23 cellular contexts compared by ENCODE assay signal in genomic region chr20:35280523-35280922, GRCh38. TPM values are rescaled to one million over a fixed set of nuclear protein-coding genes. Genes with fewer than 3 reads are reported as not detected.
DNase-seq lines count a peak whose midpoint lies in the region; ATAC-seq and TF ChIP-seq lines count a peak whose summit lies in the region.
"Had no signal": no experiment of that assay in that cellular context is flagged by ENCODE, and none has a peak within 500 bp of the region (broad histone marks: within the 10 kb centered on the region; RNA-seq: fewer than 3 reads in every experiment).

No MANE protein-coding gene starts in this region.

- peaks cover 49% of the 10 kb centered on the region for H3K4me1 ChIP-seq in mammary epithelial cell (ENCODE audit: insufficient read depth, low read length)

- H3K27me3 ChIP-seq in mammary epithelial cell (ENCODE audit: insufficient read depth, low read length), result no peaks in the 10 kb centered on the region
- H3K27me3 ChIP-seq: hepatocyte had no signal

- H3K79me2 ChIP-seq in mammary epithelial cell (ENCODE audit: insufficient read depth, low read length), result peaks cover 73% of the 10 kb centered on the region

- no peak overlapping the region for H3K4me2 ChIP-seq in mammary epithelial cell (ENCODE audit: insufficient read depth, low read depth, low read length)
- H3K4me2 ChIP-seq: hepatocyte had no signal

- H3K4me1 Mint-ChIP-seq in MCF 10A (ENCODE audit: insufficient read depth, unreplicated experiment) (peaks cover 33% of the 10 kb centered on the region), type B pancreatic cell (ENCODE audit: unreplicated experiment) (peaks cover 11% of the 10 kb centered on the region)
- H3K4me1 Mint-ChIP-seq in naive thymus-derived CD8-positive, alpha-beta T cell, result peaks cover 26 to 55% (median 48%) of the 10 kb centered on the region in 4 donors

- CTCF ChIA-PET in mammary epithelial cell (lab: Charles Lee; ENCODE audit: low non-redundant PET) (no interaction called here), MCF 10A (lab: Yijun Ruan, JAX) (interaction anchor here (0.6 to 3.5 kb wide), 5 partner anchors 11 to 166 kb away, joined by 3 to 22 read pairs (median 7); partner anchors contain the start of gene GDF5)

- POLR2A ChIA-PET in MCF 10A (lab: Yijun Ruan, JAX), result interaction anchor here (0.6 to 7.3 kb wide), 6 partner anchors 9 to 456 kb away, joined by 3 to 92 read pairs (median 3); partner anchors contain the start of gene CEP250
- POLR2A ChIA-PET in naive thymus-derived CD8-positive, alpha-beta T cell (lab: Charles Lee), result no interaction called here

- no peak overlapping the region for H3K4me3 Mint-ChIP-seq in MCF 10A (ENCODE audit: unreplicated experiment)
- H3K4me3 Mint-ChIP-seq in naive thymus-derived CD8-positive, alpha-beta T cell, result peak overlapping the region in 1 of 10 donors; percentile 18
- no peak overlapping the region for H3K4me3 Mint-ChIP-seq in type B pancreatic cell
- H3K4me3 Mint-ChIP-seq: immature natural killer cell; T-helper 2 cell treated with Interferon-gamma antibody and Interleukin-4, amounts not matched to agents 5 μg/mL and 100 μg/mL, for 36 hours had no signal

- intact Hi-C loops in mammary epithelial cell (cut with micrococcal nuclease) (no loop called here), MCF 10A (cut with micrococcal nuclease) (no loop called here)

- H3K9ac ChIP-seq in mammary epithelial cell (ENCODE audit: insufficient read depth, low read length), result no peak overlapping the region

- ATAC-seq in naive thymus-derived CD8-positive, alpha-beta T cell, result no peak
- ATAC-seq in GM21576 (IDR thresholded peaks at IDR 0.05; ENCODE audit: unreplicated experiment), result no peak
- no peak for ATAC-seq in GM21619 (IDR thresholded peaks at IDR 0.05; ENCODE audit: unreplicated experiment)

- H3K9me3 Mint-ChIP-seq in MCF 10A (ENCODE audit: unreplicated experiment), result no peaks in the 10 kb centered on the region
- H3K9me3 Mint-ChIP-seq in naive thymus-derived CD8-positive, alpha-beta T cell, result no peaks in the 10 kb centered on the region
- H3K9me3 Mint-ChIP-seq in type B pancreatic cell, result no peaks in the 10 kb centered on the region
- H3K9me3 Mint-ChIP-seq: immature natural killer cell; T-helper 2 cell treated with Interferon-gamma antibody and Interleukin-4, amounts not matched to agents 5 μg/mL and 100 μg/mL, for 36 hours had no signal

- H3K27ac ChIP-seq in mammary epithelial cell (ENCODE audit: insufficient read depth, low read depth, low read length) (peak overlapping the region; percentile 1), VCaP (peak overlapping the region; percentile 89)
- H3K27ac ChIP-seq: hepatocyte, WERI-Rb-1 had no signal

- WGBS in mammary epithelial cell (ENCODE audit: low coverage, missing lambda C conversion rate), result 77% methylated on average over 6 of the region's 6 CpGs

- TF ChIP-seq CTCF in mammary epithelial cell (conservative IDR thresholded peaks at IDR 0.05 in 1 of 2, IDR thresholded peaks at IDR 0.05 in 1 of 2; ENCODE audit: extremely low read depth in 1 of 2, insufficient read depth in 1 of 2, low read depth in 1 of 2, low read length in 2 of 2) (no peak), MCF 10A (IDR thresholded peaks at IDR 0.05; ENCODE audit: unreplicated experiment) (no peak), VCaP (conservative IDR thresholded peaks at IDR 0.05) (no peak), type B pancreatic cell (conservative IDR thresholded peaks at IDR 0.05) (no peak)

- H3K36me3 ChIP-seq in mammary epithelial cell (ENCODE audit: insufficient read depth, low read length), result peaks cover 15% of the 10 kb centered on the region

- dilution Hi-C loops in mammary epithelial cell (cut with HindIII; ENCODE audit: low sequenced_read_pairs), result no loop called here

- no TSS peak for BruUV-seq in mammary epithelial cell (replicated peaks; lab: Mats Ljungman, UMichigan)
- no TSS peak for BruUV-seq in MCF 10A (replicated peaks; lab: Mats Ljungman, UMichigan)

- no peaks in the 10 kb centered on the region for H3K9me3 ChIP-seq in mammary epithelial cell (replicated peaks; ENCODE audit: insufficient read depth, low read length)

- H4K20me1 ChIP-seq in mammary epithelial cell (ENCODE audit: insufficient read depth, low read length), result no peaks in the 10 kb centered on the region

- H2AFZ ChIP-seq in mammary epithelial cell (ENCODE audit: low read depth, low read length), result no peak overlapping the region
- H2AFZ ChIP-seq: hepatocyte had no signal

- no peaks in the 10 kb centered on the region for H3K27me3 Mint-ChIP-seq in MCF 10A (ENCODE audit: insufficient read depth, unreplicated experiment)
- H3K27me3 Mint-ChIP-seq in naive thymus-derived CD8-positive, alpha-beta T cell, result no peaks in the 10 kb centered on the region
- no peaks in the 10 kb centered on the region for H3K27me3 Mint-ChIP-seq in type B pancreatic cell

- no peak overlapping the region for H3K4me3 ChIP-seq in mammary epithelial cell (replicated peaks in 1 of 3; ENCODE audit: insufficient read depth in 1 of 3, low read depth in 2 of 3, low read length in 3 of 3)
- H3K4me3 ChIP-seq: hepatocyte had no signal

- H3K27ac Mint-ChIP-seq in MCF 10A (ENCODE audit: low read depth, unreplicated experiment) (no peak overlapping the region), type B pancreatic cell (peak overlapping the region; percentile 97)
- H3K27ac Mint-ChIP-seq in naive thymus-derived CD8-positive, alpha-beta T cell, result peak overlapping the region in 7 of 10 donors; percentile 44 to 99 (median 67)

- in situ Hi-C loops in mammary epithelial cell (cut with MboI; ENCODE audit: low sequenced_read_pairs in 2 of 2), result no loop called here

- H3K36me3 Mint-ChIP-seq in MCF 10A (ENCODE audit: insufficient read depth, unreplicated experiment), result peaks cover 67% of the 10 kb centered on the region
- peaks cover 0 to 40% (median 10%) of the 10 kb centered on the region in 3 donors for H3K36me3 Mint-ChIP-seq in naive thymus-derived CD8-positive, alpha-beta T cell
- peaks cover 25% of the 10 kb centered on the region for H3K36me3 Mint-ChIP-seq in type B pancreatic cell

- no peak for DNase-seq in mammary epithelial cell
- no peak for DNase-seq in MCF 10A (ENCODE audit: unreplicated experiment)
- DNase-seq in naive thymus-derived CD8-positive, alpha-beta T cell, result no peak
- DNase-seq in type B pancreatic cell (ENCODE audit: extremely low spot score, unreplicated experiment), result no peak
- no peak for DNase-seq in stimulated activated CD4-positive, alpha-beta T cell treated with anti-CD3 and anti-CD28 coated beads, Interleukin-4, amount 100 ng/mL, for 1 hour
- DNase-seq: amygdala; C1 segment of cervical spinal cord; foreskin fibroblast; immature natural killer cell; MM.1S; NCI-H1417 treated with DMSO at 0.1 percent for 48 hours; NCI-H524; occipital lobe; retina; stimulated activated CD4-positive, alpha-beta T cell treated with anti-CD3 and anti-CD28 coated beads, Interleukin-12 subunit alpha, Interleukin-12 subunit beta, amount 100 ng/mL, for 4 hours; WERI-Rb-1 had no signal

RNA-seq across cellular contexts. Expression of gene MMP24OS, which starts 2.6 kb away (rescaled TPM):
- total RNA-seq in mammary epithelial cell, result 10 to 100 TPM; 30.8 to 94.6 TPM
- 34.1 TPM for polyA plus RNA-seq in mammary epithelial cell
- 105 TPM for polyA minus RNA-seq in mammary epithelial cell
- 43.2 and 52.2 TPM in 2 replicates for total RNA-seq in MCF 10A (2022)
- 10 to 100 TPM; 83.4 to 85.9 TPM for total RNA-seq in naive thymus-derived CD8-positive, alpha-beta T cell
- polyA plus RNA-seq in naive thymus-derived CD8-positive, alpha-beta T cell, result 10 to 100 TPM in 1 of 3 donors, 1 to 10 TPM in 2; 7.6 to 12.3 (median 9.0) TPM
- total RNA-seq in type B pancreatic cell (ENCODE audit: low replicate concordance), result 63.1 and 77.1 TPM in 2 replicates

RNA-seq across cellular contexts. Expression of gene EIF6, which starts 4.0 kb away (rescaled TPM):
- total RNA-seq in mammary epithelial cell, result 100 to 1,000 TPM; 203 to 285 TPM
- 427 TPM for polyA plus RNA-seq in mammary epithelial cell
- 408 TPM for polyA minus RNA-seq in mammary epithelial cell
- total RNA-seq in MCF 10A (2022), result 322 and 354 TPM in 2 replicates
- 10 to 100 TPM; 54.7 to 60.9 TPM for total RNA-seq in naive thymus-derived CD8-positive, alpha-beta T cell
- 100 to 1,000 TPM; 155 to 174 (median 157) TPM for polyA plus RNA-seq in naive thymus-derived CD8-positive, alpha-beta T cell
- total RNA-seq in type B pancreatic cell (ENCODE audit: low replicate concordance), result 124 and 185 TPM in 2 replicates

RNA-seq across cellular contexts. Expression of gene FAM83C, which starts 11.7 kb away (rescaled TPM):
- total RNA-seq in mammary epithelial cell (not detected), MCF 10A (2022) (not detected in 2 replicates), type B pancreatic cell (ENCODE audit: low replicate concordance) (not detected in 2 replicates)
- polyA plus RNA-seq in mammary epithelial cell, result not detected
- polyA minus RNA-seq in mammary epithelial cell, result not detected
- not detected for total RNA-seq in naive thymus-derived CD8-positive, alpha-beta T cell
- not detected for polyA plus RNA-seq in naive thymus-derived CD8-positive, alpha-beta T cell
- total RNA-seq: dermis microvascular lymphatic vessel endothelial cell, hepatocyte, occipital lobe, subcutaneous adipose tissue had no signal
- polyA plus RNA-seq: hepatocyte, immature natural killer cell had no signal

RNA-seq across cellular contexts. Expression of gene MMP24, which starts 54.0 kb away (rescaled TPM):
- total RNA-seq in mammary epithelial cell (1 to 10 TPM in 1 of 2 donors, under 1 TPM in 1; 0.12 to 6.8 TPM), MCF 10A (2022) (0.10 TPM in 1 of 2 replicates, not detected in the other), type B pancreatic cell (ENCODE audit: low replicate concordance) (2.2 and 2.6 TPM in 2 replicates)
- polyA plus RNA-seq in mammary epithelial cell, result 0.11 TPM
- polyA minus RNA-seq in mammary epithelial cell, result not detected
- total RNA-seq in naive thymus-derived CD8-positive, alpha-beta T cell, result not detected
- under 1 TPM; 0.07 to 0.13 (median 0.08) TPM for polyA plus RNA-seq in naive thymus-derived CD8-positive, alpha-beta T cell
